Comparison of ENCODE assay signal across 8 cellular contexts in the genomic region with DNA sequence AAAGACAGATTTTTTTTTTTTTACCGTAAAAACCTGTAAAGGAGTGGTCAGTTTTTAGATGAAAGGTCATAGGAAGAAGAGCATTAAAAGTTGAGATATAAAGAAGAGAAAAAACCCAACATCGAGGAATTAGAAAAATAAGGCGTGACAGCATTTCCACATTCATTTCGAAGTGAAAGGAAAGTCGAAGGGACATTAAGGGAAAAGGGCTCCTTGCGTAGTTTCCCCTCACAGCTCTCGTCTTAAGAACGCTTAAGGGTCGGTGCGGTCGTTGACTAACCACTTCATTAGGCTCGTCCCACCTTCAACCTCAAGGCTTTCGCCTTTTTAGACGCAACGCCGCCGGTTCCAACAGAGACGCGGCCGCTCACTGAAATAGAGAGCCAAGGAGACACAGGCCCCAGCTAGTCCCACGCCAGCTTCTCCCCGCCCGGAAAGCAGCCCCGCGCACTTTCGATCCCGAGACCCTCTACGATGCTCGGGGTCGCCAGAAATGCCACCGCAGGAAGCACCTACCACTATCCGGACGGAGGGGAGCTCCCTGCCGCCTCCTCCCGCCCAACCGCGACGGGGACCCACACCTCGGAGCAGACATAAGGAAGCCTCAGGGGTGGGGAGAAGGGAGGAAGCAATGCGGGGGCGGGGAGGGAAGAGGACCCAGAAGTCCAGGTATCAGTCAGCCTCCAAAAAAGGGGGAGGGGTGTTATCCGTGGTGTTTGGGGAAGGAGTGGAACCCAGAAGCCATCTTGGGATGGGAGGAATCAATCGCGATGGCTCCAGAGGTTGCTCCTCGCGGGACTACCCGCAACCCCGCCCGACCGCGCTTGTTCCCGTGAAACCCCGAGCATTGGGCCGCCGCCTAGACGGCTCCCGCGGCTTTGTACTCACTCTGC. TPM values are rescaled to one million over a fixed set of nuclear protein-coding genes. Genes with fewer than 3 reads are reported as not detected.
A peak's percentile ranks its signal among the peaks of the same experiment; 100 is the strongest.
DNase-seq lines count a peak whose midpoint lies in the region; ATAC-seq, FAIRE-seq and TF ChIP-seq lines count a peak whose summit lies in the region.

No MANE protein-coding gene starts in this region.

- intact Hi-C loops in naive thymus-derived CD4-positive, alpha-beta T cell (cut with micrococcal nuclease): loop anchor here (1.0 to 10.0 kb wide), 19 partner anchors 8 to 1644 kb away; partner anchors contain the start of genes KLHL7 (in 2 of the 2), CCDC126 (in 1 of the 2), CYCS (in 1 of the 2) and FAM221A (in 1 of the 2)

- peaks cover 20% of the 10 kb centered on the region for H3K4me1 Mint-ChIP-seq in activated T-helper 17 cell treated with anti-CD3 and anti-CD28 coated beads, Interleukin-2, amount 50 U/mL, for 72 hours
- H3K4me1 Mint-ChIP-seq in naive thymus-derived CD4-positive, alpha-beta T cell: peaks cover 30 to 59% (median 53%) of the 10 kb centered on the region in 7 donors

- FAIRE-seq in GM19239 (lab: Jason Lieb, UNC): peak; percentile 72

- POLR2A ChIA-PET in naive thymus-derived CD4-positive, alpha-beta T cell (lab: Charles Lee): interaction anchor here (0.6 to 4.9 kb wide), 12 partner anchors 9 to 1072 kb away, joined by 3 to 52 read pairs (median 4); partner anchors contain the start of gene MALSU1

- CTCF ChIA-PET in naive thymus-derived CD4-positive, alpha-beta T cell (lab: Charles Lee): interaction anchor here (0.8 to 1.5 kb wide), 3 partner anchors 9 to 49 kb away, joined by 3 to 10 read pairs (median 4); no protein-coding TSS in a partner anchor

- H3K36me3 ChIP-seq in OCI-LY1 (ENCODE audit: insufficient read depth, low read length): peaks cover 44% of the 10 kb centered on the region
- no peaks in the 10 kb centered on the region for H3K36me3 ChIP-seq in fibroblast of lung (ENCODE audit: control insufficient read depth, insufficient read depth, low read length)
- peaks cover 0 to 10% (median 0%) of the 10 kb centered on the region in 3 experiments for H3K36me3 ChIP-seq in naive thymus-derived CD4-positive, alpha-beta T cell (ENCODE audit: control insufficient read depth in 2 of 3, insufficient read depth in 3 of 3, low read length in 3 of 3)

- peaks cover 54% of the 10 kb centered on the region for H3K36me3 Mint-ChIP-seq in activated T-helper 17 cell treated with anti-CD3 and anti-CD28 coated beads, Interleukin-2, amount 50 U/mL, for 72 hours (ENCODE audit: low read depth)
- H3K36me3 Mint-ChIP-seq in naive thymus-derived CD4-positive, alpha-beta T cell: peaks cover 0 to 9% (median 3%) of the 10 kb centered on the region in 5 donors

- H3K4me3 ChIP-seq in OCI-LY1 (ENCODE audit: low read depth, low read length, poor library complexity, severe bottlenecking): peak overlapping the region; percentile 84
- H3K4me3 ChIP-seq in fibroblast of lung (replicated peaks in 1 of 4; ENCODE audit: control extremely low read depth in 1 of 4, insufficient read depth in 1 of 4, low read depth in 3 of 4, low read length in 4 of 4): peak overlapping the region; percentile 86 to 97 (median 92)
- peak overlapping the region; percentile 80 for H3K4me3 ChIP-seq in naive thymus-derived CD4-positive, alpha-beta T cell (ENCODE audit: low read length)

- H3F3A ChIP-seq in OCI-LY1 (ENCODE audit: insufficient read depth, low read length): 0 out of 2 replicates have a peak, but pooled peaks cover 6% of the 10 kb centered on the region

- peak overlapping the region; percentile 81 for H3K4me2 ChIP-seq in OCI-LY1 (ENCODE audit: low read length)
- H3K4me2 ChIP-seq in fibroblast of lung (ENCODE audit: extremely low read depth, insufficient read depth, low read length): peak overlapping the region; percentile 76

- peak; percentile 34 for ATAC-seq in HG03432 (IDR thresholded peaks at IDR 0.05; ENCODE audit: unreplicated experiment)
- peak; percentile 66 for ATAC-seq in activated T-helper 17 cell treated with anti-CD3 and anti-CD28 coated beads, Interleukin-2, amount 50 U/mL, for 72 hours (replicated peaks)
- ATAC-seq in naive thymus-derived CD4-positive, alpha-beta T cell: peak; percentile 39
- ATAC-seq in stimulated activated naive CD8-positive, alpha-beta T cell treated with anti-CD3 and anti-CD28 coated beads, Interleukin-15, Interleukin-2, amounts not matched to agents 100 U/mL and 50 U/mL, for 24 hours: peak; percentile 57

- H2AFZ ChIP-seq in OCI-LY1 (ENCODE audit: low read length) (no peak overlapping the region), fibroblast of lung (ENCODE audit: low read length) (peak overlapping the region; percentile 61)

- no peaks in the 10 kb centered on the region for H3K27me3 ChIP-seq in OCI-LY1 (ENCODE audit: insufficient read depth, low read length)
- no peaks in the 10 kb centered on the region for H3K27me3 ChIP-seq in fibroblast of lung (ENCODE audit: control insufficient read depth, insufficient read depth, low read length)
- H3K27me3 ChIP-seq in naive thymus-derived CD4-positive, alpha-beta T cell (ENCODE audit: control insufficient read depth in 2 of 2, insufficient read depth in 2 of 2, low read length in 2 of 2): no peaks in the 10 kb centered on the region

- DNase-seq in GM19239 (ENCODE audit: insufficient read length, low spot score) (no peak), fibroblast of lung (ENCODE audit: low read depth in 2 of 2) (peak; percentile 62 to 73)
- peak in 5 of 9 donors; percentile 34 to 70 (median 48) for DNase-seq in naive thymus-derived CD4-positive, alpha-beta T cell
- peak; percentile 74 for DNase-seq in stimulated activated naive CD8-positive, alpha-beta T cell treated with anti-CD3 and anti-CD28 coated beads, Interleukin-15, Interleukin-2, amounts not matched to agents 100 U/mL and 50 U/mL, for 24 hours

- H3K27ac Mint-ChIP-seq in activated T-helper 17 cell treated with anti-CD3 and anti-CD28 coated beads, Interleukin-2, amount 50 U/mL, for 72 hours: peak overlapping the region; percentile 99
- H3K27ac Mint-ChIP-seq in naive thymus-derived CD4-positive, alpha-beta T cell: peak overlapping the region; percentile 98 to 100 (median 100)

- H3K27ac ChIP-seq in C4-2B (peak overlapping the region; percentile 93), OCI-LY1 (ENCODE audit: low read depth, low read length, poor library complexity, severe bottlenecking) (peak overlapping the region; percentile 87), fibroblast of lung (ENCODE audit: insufficient read depth, low read length) (peak overlapping the region; percentile 100)
- H3K27ac ChIP-seq in naive thymus-derived CD4-positive, alpha-beta T cell (ENCODE audit: low read depth, low read length): peak overlapping the region; percentile 93

- H3K79me2 ChIP-seq in OCI-LY1 (ENCODE audit: insufficient read depth, low read length) (peaks cover 56% of the 10 kb centered on the region), fibroblast of lung (ENCODE audit: control insufficient read depth, insufficient read depth, low read length) (peaks cover 55% of the 10 kb centered on the region)

- H3K4me1 ChIP-seq in OCI-LY1 (ENCODE audit: insufficient read depth, low read length, severe bottlenecking): peaks cover 53% of the 10 kb centered on the region
- H3K4me1 ChIP-seq in fibroblast of lung (ENCODE audit: control insufficient read depth, extremely low read depth, insufficient read depth, low read length): no peaks in the 10 kb centered on the region
- peaks cover 30 to 39% of the 10 kb centered on the region in 2 donors for H3K4me1 ChIP-seq in naive thymus-derived CD4-positive, alpha-beta T cell (ENCODE audit: control insufficient read depth in 2 of 2, insufficient read depth in 2 of 2, low read length in 2 of 2)

- H3K4me3 Mint-ChIP-seq in activated T-helper 17 cell treated with anti-CD3 and anti-CD28 coated beads, Interleukin-2, amount 50 U/mL, for 72 hours: peak overlapping the region; percentile 92
- peak overlapping the region; percentile 89 to 100 (median 99) for H3K4me3 Mint-ChIP-seq in naive thymus-derived CD4-positive, alpha-beta T cell

- H3K9ac ChIP-seq in OCI-LY1 (ENCODE audit: low read length): peak overlapping the region; percentile 94
- peak overlapping the region; percentile 99 for H3K9ac ChIP-seq in fibroblast of lung (ENCODE audit: insufficient read depth, low read length)

- no peaks in the 10 kb centered on the region for H3K9me3 Mint-ChIP-seq in activated T-helper 17 cell treated with anti-CD3 and anti-CD28 coated beads, Interleukin-2, amount 50 U/mL, for 72 hours
- no peaks in the 10 kb centered on the region for H3K9me3 Mint-ChIP-seq in naive thymus-derived CD4-positive, alpha-beta T cell

- H4K20me1 ChIP-seq in OCI-LY1 (ENCODE audit: insufficient read depth, low read length) (peaks cover 8% of the 10 kb centered on the region), fibroblast of lung (ENCODE audit: control insufficient read depth, extremely low read depth, insufficient read depth, low read length) (peaks cover 7% of the 10 kb centered on the region)

- H3K9me2 ChIP-seq in OCI-LY1 (ENCODE audit: low read depth, low read length): no peaks in the 10 kb centered on the region

- H3K27me3 Mint-ChIP-seq in activated T-helper 17 cell treated with anti-CD3 and anti-CD28 coated beads, Interleukin-2, amount 50 U/mL, for 72 hours: no peaks in the 10 kb centered on the region
- no peaks in the 10 kb centered on the region for H3K27me3 Mint-ChIP-seq in naive thymus-derived CD4-positive, alpha-beta T cell

- TF ChIP-seq CTCF in C4-2B (conservative IDR thresholded peaks at IDR 0.05) (no peak), OCI-LY1 (IDR thresholded peaks at IDR 0.05; ENCODE audit: low read length) (no peak), fibroblast of lung (conservative IDR thresholded peaks at IDR 0.05 in 1 of 2, IDR thresholded peaks at IDR 0.05 in 1 of 2; ENCODE audit: low read depth in 1 of 2, low read length in 2 of 2) (no peak)

- H3K9me3 ChIP-seq in OCI-LY1 (ENCODE audit: low read length) (no peaks in the 10 kb centered on the region), fibroblast of lung (ENCODE audit: control insufficient read depth, insufficient read depth, low read depth, low read length) (no peaks in the 10 kb centered on the region)
- no peaks in the 10 kb centered on the region for H3K9me3 ChIP-seq in naive thymus-derived CD4-positive, alpha-beta T cell (ENCODE audit: control insufficient read depth in 2 of 3, low read length in 3 of 3)

RNA-seq across cellular contexts. Expression of gene TRA2A, which starts 0.6 kb away (rescaled TPM):
- 100 to 1,000 TPM; 116 to 127 TPM for total RNA-seq in activated T-helper 17 cell treated with anti-CD3 and anti-CD28 coated beads, Interleukin-2, amount 50 U/mL, for 72 hours
- total RNA-seq in fibroblast of lung: 17.2 and 30.4 TPM in 2 replicates
- 57.9 and 85.7 TPM in 2 replicates for polyA plus RNA-seq in fibroblast of lung
- 50.9 and 57.5 TPM in 2 replicates for polyA plus RNA-seq in fibroblast of lung (2012)
- 20.7 and 40.0 TPM in 2 replicates for polyA minus RNA-seq in fibroblast of lung (ENCODE audit: low replicate concordance)
- 100 to 1,000 TPM; 131 to 263 (median 163) TPM for total RNA-seq in naive thymus-derived CD4-positive, alpha-beta T cell
- polyA plus RNA-seq in naive thymus-derived CD4-positive, alpha-beta T cell: 10 to 100 TPM; 34.0 to 64.6 TPM
